ENCODE assay signal across 1 cellular context in genomic region chr13:80217614-80218456, GRCh38.
TF ChIP-seq lines count a peak whose summit lies in the region.

No MANE protein-coding gene starts in this region.

TF ChIP-seq in WTC11, 78 proteins besides CTCF, POLR2A, EP300 and RAD21 (continued from another document):
- TF ChIP-seq HMGXB4 (CRISPR knock-in tag; IDR thresholded peaks at IDR 0.05) (no peak), NFE2L1 (CRISPR knock-in tag; IDR thresholded peaks at IDR 0.05) (no peak), MLX (CRISPR knock-in tag; IDR thresholded peaks at IDR 0.05) (no peak), NR3C1 (CRISPR knock-in tag; conservative IDR thresholded peaks at IDR 0.05; ENCODE audit: low read depth) (no peak)
